ENCODE assay signal across 24 cellular contexts in genomic region chr12:100919116-100919515, GRCh38.
"Had no signal": no experiment of that assay in that cellular context is flagged by ENCODE, and none has a peak within 500 bp of the region (broad histone marks: within the 10 kb centered on the region; RNA-seq: fewer than 3 reads in every experiment).

No MANE protein-coding gene starts in this region.

- H3K27ac ChIP-seq: coronary artery, esophagus squamous epithelium, hepatocyte, left ventricle myocardium inferior, ovary, prostate gland, right atrium auricular region, tibial artery had no signal

- H3K79me2 ChIP-seq: hepatocyte had no signal

- H3K4me2 ChIP-seq: hepatocyte had no signal

- H3K9me3 ChIP-seq: esophagus squamous epithelium, left ventricle myocardium inferior, ovary, prostate gland, right atrium auricular region, tibial artery had no signal

- H3K36me3 ChIP-seq: esophagus squamous epithelium, left ventricle myocardium inferior, ovary, prostate gland, right atrium auricular region, tibial artery had no signal

- H2AFZ ChIP-seq: hepatocyte had no signal

- H3K4me1 ChIP-seq: esophagus squamous epithelium, left ventricle myocardium inferior, prostate gland, right atrium auricular region, tibial artery had no signal

- H3K4me3 ChIP-seq: coronary artery, esophagus squamous epithelium, hepatocyte, left ventricle myocardium inferior, ovary, prostate gland, right atrium auricular region, tibial artery had no signal

- DNase-seq: activated B cell treated with CpG ODN at 0.5 μM for 24 hours; activated CD4-positive, alpha-beta T cell treated with anti-CD3 and anti-CD28 coated beads for 36 hours; activated CD4-positive, alpha-beta T cell treated with anti-CD3 and anti-CD28 coated beads, Interleukin-2, amount 50 U/mL, for 4 hours; activated CD8-positive, alpha-beta memory T cell treated with anti-CD3 and anti-CD28 coated beads for 24 hours; activated CD8-positive, alpha-beta memory T cell treated with anti-CD3 and anti-CD28 coated beads, Interleukin-2, amount 50 U/mL, for 4 hours; activated naive CD4-positive, alpha-beta T cell treated with Interleukin-2 at 50 U/mL for 16 hours; activated naive CD8-positive, alpha-beta T cell treated with anti-CD3 and anti-CD28 coated beads for 36 hours; activated T-cell treated with anti-CD3 and anti-CD28 coated beads, Interleukin-2, amount 50 U/mL, for 24 hours; cerebellar nuclear complex; esophagus squamous epithelium; immature natural killer cell; left ventricle myocardium inferior; midbrain; natural killer cell; ovary; stimulated activated CD4-positive, alpha-beta T cell treated with anti-CD3 and anti-CD28 coated beads, Interleukin-4, amount 100 ng/mL, for 4 hours; substantia nigra; T-helper 1 cell; T-helper 9 cell; tibial artery had no signal

- H3K27me3 ChIP-seq: esophagus squamous epithelium, hepatocyte, ovary, right atrium auricular region, tibial artery had no signal

- ATAC-seq: activated CD4-positive, alpha-beta T cell treated with anti-CD3 and anti-CD28 coated beads for 36 hours; natural killer cell had no signal
